ENCODE assay signal across 16 cellular contexts in genomic region chr2:130598463-130598862, GRCh38. TPM values are rescaled to one million over a fixed set of nuclear protein-coding genes. Genes with fewer than 3 reads are reported as not detected.
"Had no signal": no experiment of that assay in that cellular context is flagged by ENCODE, and none has a peak within 500 bp of the region (broad histone marks: within the 10 kb centered on the region; RNA-seq: fewer than 3 reads in every experiment).

No MANE protein-coding gene starts in this region.

RNA-seq across cellular contexts. Expression of gene CFC1, which starts 0.9 kb away (rescaled TPM):
- total RNA-seq: activated B cell treated with CpG ODN at 0.5 μM for 24 hours; activated CD8-positive, alpha-beta T cell treated with anti-CD3 and anti-CD28 coated beads for 36 hours; activated naive CD4-positive, alpha-beta T cell treated with anti-CD3 and anti-CD28 coated beads, Interleukin-2, amount 50 U/mL, for 72 hours; activated naive CD8-positive, alpha-beta T cell treated with anti-CD3 and anti-CD28 coated beads, Interleukin-2, amount 10 ng/mL, durations not matched to agents 7 days and 5 days; activated T-helper 1 cell treated with anti-CD3 and anti-CD28 coated beads, Interleukin-12 subunit alpha, Interleukin-12 subunit beta, Interleukin-2, Interleukin-4 antibody, amounts not matched to agents 30 ng/mL and 10 ng/mL and 1 ng/mL, durations not matched to agents 14 hours and 24 hours and 36 hours; activated T-helper 2 cell treated with anti-CD3 and anti-CD28 coated beads, Interferon-gamma antibody, Interleukin-2, Interleukin-4, amounts not matched to agents 10 μg/mL and 5 μg/mL and 100 μg/mL, durations not matched to agents 14 hours and 24 hours and 36 hours; ascending aorta; breast epithelium; dermis microvascular lymphatic vessel endothelial cell; esophagus muscularis mucosa; foreskin keratinocyte; gastrocnemius medialis; T-cell; T-helper 2 cell treated with Interferon-gamma antibody and Interleukin-4, amounts not matched to agents 100 ng/mL and 5 ng/mL, for 36 hours had no signal
- polyA plus RNA-seq: foreskin keratinocyte, SK-N-SH had no signal

RNA-seq across cellular contexts. Expression of gene POTEJ, which starts 12.8 kb away (rescaled TPM):
- total RNA-seq: activated B cell treated with CpG ODN at 0.5 μM for 24 hours; activated CD8-positive, alpha-beta T cell treated with anti-CD3 and anti-CD28 coated beads for 36 hours; activated naive CD4-positive, alpha-beta T cell treated with anti-CD3 and anti-CD28 coated beads, Interleukin-2, amount 50 U/mL, for 72 hours; activated naive CD8-positive, alpha-beta T cell treated with anti-CD3 and anti-CD28 coated beads, Interleukin-2, amount 10 ng/mL, durations not matched to agents 7 days and 5 days; activated T-helper 1 cell treated with anti-CD3 and anti-CD28 coated beads, Interleukin-12 subunit alpha, Interleukin-12 subunit beta, Interleukin-2, Interleukin-4 antibody, amounts not matched to agents 30 ng/mL and 10 ng/mL and 1 ng/mL, durations not matched to agents 14 hours and 24 hours and 36 hours; activated T-helper 2 cell treated with anti-CD3 and anti-CD28 coated beads, Interferon-gamma antibody, Interleukin-2, Interleukin-4, amounts not matched to agents 10 μg/mL and 5 μg/mL and 100 μg/mL, durations not matched to agents 14 hours and 24 hours and 36 hours; ascending aorta; breast epithelium; endodermal cell; esophagus muscularis mucosa; foreskin keratinocyte; gastrocnemius medialis; T-cell; T-helper 2 cell treated with Interferon-gamma antibody and Interleukin-4, amounts not matched to agents 100 ng/mL and 5 ng/mL, for 36 hours had no signal
- polyA plus RNA-seq: foreskin keratinocyte, SK-N-SH had no signal
